19 cellular contexts compared by ENCODE assay signal in the genomic region with DNA sequence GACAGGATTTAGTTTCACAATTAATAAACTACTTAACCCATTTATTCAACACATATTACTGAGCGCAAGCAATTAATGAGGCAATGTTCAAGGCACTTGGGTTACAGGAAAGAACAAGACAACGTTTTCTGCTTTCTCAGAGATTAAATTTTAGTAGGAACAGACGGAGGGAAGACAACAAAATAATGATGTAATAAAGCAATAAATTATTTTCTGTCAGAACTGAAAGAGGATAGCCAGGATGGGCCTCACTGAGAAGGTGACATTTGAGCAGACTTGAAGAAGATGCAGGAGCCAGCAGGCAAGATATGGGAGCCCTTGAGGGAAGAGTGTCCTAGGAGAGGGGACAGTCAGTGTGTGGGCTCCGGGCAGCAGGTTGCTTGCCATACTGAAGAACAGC. TPM values are rescaled to one million over a fixed set of nuclear protein-coding genes. Genes with fewer than 3 reads are reported as not detected.
DNase-seq lines count a peak whose midpoint lies in the region; ATAC-seq and TF ChIP-seq lines count a peak whose summit lies in the region.
"Had no signal": no experiment of that assay in that cellular context is flagged by ENCODE, and none has a peak within 500 bp of the region (broad histone marks: within the 10 kb centered on the region; RNA-seq: fewer than 3 reads in every experiment).

No MANE protein-coding gene starts in this region.

- no peaks in the 10 kb centered on the region for H4K20me1 ChIP-seq in Karpas-422 (ENCODE audit: insufficient read depth, low read depth, low read length)
- H4K20me1 ChIP-seq: BLaER1 treated with 17β-estradiol and CSF1 and Interleukin-3, amounts not matched to agents 10 nM and 100 nM had no signal

- H3K9me2 ChIP-seq in Karpas-422 (replicated peaks; ENCODE audit: insufficient read depth, low read length) = no peaks in the 10 kb centered on the region

- H3K4me3 Mint-ChIP-seq in central memory CD8-positive, alpha-beta T cell = no peak overlapping the region
- H3K4me3 Mint-ChIP-seq: CD14-positive monocyte; CD4-positive, alpha-beta T cell had no signal

- no peaks in the 10 kb centered on the region for H3K27me3 ChIP-seq in Karpas-422 (ENCODE audit: low read length)
- H3K27me3 ChIP-seq: BE2C; BLaER1 treated with 17β-estradiol and CSF1 and Interleukin-3, amounts not matched to agents 10 nM and 100 nM had no signal

- H3K27ac ChIP-seq in HEK293 (ENCODE audit: extremely low read depth, low read depth, low read length) (no peak overlapping the region), Karpas-422 (ENCODE audit: low read length) (no peak overlapping the region)
- H3K27ac ChIP-seq: A549; BLaER1 treated with 17β-estradiol and CSF1 and Interleukin-3, amounts not matched to agents 10 nM and 100 nM had no signal

- H3K9me3 ChIP-seq in HEK293 (ENCODE audit: control insufficient read depth, insufficient read depth, low read depth, low read length) = no peaks in the 10 kb centered on the region
- H3K9me3 ChIP-seq in Karpas-422 (ENCODE audit: low read length) = no peaks in the 10 kb centered on the region
- H3K9me3 ChIP-seq: A549; BE2C; BLaER1 treated with 17β-estradiol and CSF1 and Interleukin-3, amounts not matched to agents 10 nM and 100 nM; HAP-1 had no signal

- DNase-seq in Karpas-422 (peak; percentile 19), DMS79 (lab: John Stamatoyannopoulos, UW) (no peak)
- DNase-seq in central memory CD8-positive, alpha-beta T cell (ENCODE audit: low spot score in 2 of 2) = no peak
- DNase-seq in activated CD4-positive, alpha-beta T cell treated with anti-CD3 and anti-CD28 coated beads, Interleukin-2, amount 50 U/mL, for 1 hour = no peak
- DNase-seq: 8988T; ACHN; AML-193; BE2C; CD4-positive, alpha-beta T cell; CD8-positive, alpha-beta memory T cell; DMS53; DND-41; GOT3 had no signal

- H3K79me2 ChIP-seq in Karpas-422 (ENCODE audit: low read length) = no peaks in the 10 kb centered on the region

- no peak overlapping the region for H3K4me3 ChIP-seq in HEK293 (ENCODE audit: low read depth, low read length)
- H3K4me3 ChIP-seq in Karpas-422 (ENCODE audit: low read length) = no peak overlapping the region
- H3K4me3 ChIP-seq: A549; BLaER1 treated with 17β-estradiol and CSF1 and Interleukin-3, amounts not matched to agents 10 nM and 100 nM; HAP-1 had no signal

- peak overlapping the region; percentile 32 for H3K27ac Mint-ChIP-seq in central memory CD8-positive, alpha-beta T cell (ENCODE audit: low read depth)
- H3K27ac Mint-ChIP-seq: CD14-positive monocyte; CD4-positive, alpha-beta T cell had no signal

- POLR2A ChIA-PET in HEK293 (lab: Yijun Ruan, JAX) = no interaction called here

- H3K4me1 ChIP-seq in HEK293 (ENCODE audit: control insufficient read depth, insufficient read depth, low read length) = no peaks in the 10 kb centered on the region
- no peaks in the 10 kb centered on the region for H3K4me1 ChIP-seq in Karpas-422 (ENCODE audit: low read length)
- H3K4me1 ChIP-seq: A549; BE2C; BLaER1 treated with 17β-estradiol and CSF1 and Interleukin-3, amounts not matched to agents 10 nM and 100 nM; HAP-1 had no signal

- H3K27me3 Mint-ChIP-seq in central memory CD8-positive, alpha-beta T cell = no peaks in the 10 kb centered on the region
- H3K27me3 Mint-ChIP-seq: CD4-positive, alpha-beta T cell; CD8-positive, alpha-beta memory T cell had no signal

- no peak overlapping the region for H2AFZ ChIP-seq in Karpas-422 (ENCODE audit: low read length)

- H3K9ac ChIP-seq in Karpas-422 (ENCODE audit: low read length) = no peak overlapping the region
- H3K9ac ChIP-seq: BLaER1 treated with 17β-estradiol and CSF1 and Interleukin-3, amounts not matched to agents 10 nM and 100 nM had no signal

- peaks cover 2% of the 10 kb centered on the region for H3K36me3 Mint-ChIP-seq in central memory CD8-positive, alpha-beta T cell (ENCODE audit: insufficient read depth)

- H3K4me1 Mint-ChIP-seq in central memory CD8-positive, alpha-beta T cell = no peaks in the 10 kb centered on the region
- H3K4me1 Mint-ChIP-seq: CD14-positive monocyte; CD8-positive, alpha-beta memory T cell had no signal

- H3K4me2 ChIP-seq in Karpas-422 (ENCODE audit: low read depth, low read length, poor library complexity, severe bottlenecking) = no peak overlapping the region
- H3K4me2 ChIP-seq: A549; BLaER1 treated with 17β-estradiol and CSF1 and Interleukin-3, amounts not matched to agents 10 nM and 100 nM had no signal

- TF ChIP-seq CTCF in HEK293 (tag by site-specific recombination; IDR thresholded peaks at IDR 0.05) = no peak

- ATAC-seq in central memory CD8-positive, alpha-beta T cell (replicated peaks; ENCODE audit: extremely low read depth, poor library complexity, severe bottlenecking) = no peak
- no peak for ATAC-seq in esophagus mucosa
- ATAC-seq: A549 had no signal

- H3K36me3 ChIP-seq in HEK293 (ENCODE audit: control insufficient read depth in 2 of 2, insufficient read depth in 1 of 2, low read length in 2 of 2) (peaks cover 0 to 3% of the 10 kb centered on the region in 2 experiments; a peak in 1 of 3 replicates), Karpas-422 (ENCODE audit: insufficient read depth, low read length) (no peaks in the 10 kb centered on the region)
- H3K36me3 ChIP-seq: BE2C had no signal

- CTCF ChIA-PET in HEK293 (lab: Yijun Ruan, JAX) = no interaction called here

- H3K9me3 Mint-ChIP-seq in central memory CD8-positive, alpha-beta T cell = no peaks in the 10 kb centered on the region
- H3K9me3 Mint-ChIP-seq: CD14-positive monocyte; CD4-positive, alpha-beta T cell; CD8-positive, alpha-beta memory T cell had no signal

TF ChIP-seq in HEK293, 187 proteins besides CTCF, POLR2A, EP300 and RAD21:
- TF ChIP-seq ZNF335 (tag by site-specific recombination; conservative IDR thresholded peaks at IDR 0.05) (0 out of 2 replicates have a peak, but pooled peaks have one; percentile 5), ZNF629 (tag by site-specific recombination; IDR thresholded peaks at IDR 0.05) (no peak), ZXDB (tag by site-specific recombination; IDR thresholded peaks at IDR 0.05) (no peak)
- TF ChIP-seq, protein P1, sequence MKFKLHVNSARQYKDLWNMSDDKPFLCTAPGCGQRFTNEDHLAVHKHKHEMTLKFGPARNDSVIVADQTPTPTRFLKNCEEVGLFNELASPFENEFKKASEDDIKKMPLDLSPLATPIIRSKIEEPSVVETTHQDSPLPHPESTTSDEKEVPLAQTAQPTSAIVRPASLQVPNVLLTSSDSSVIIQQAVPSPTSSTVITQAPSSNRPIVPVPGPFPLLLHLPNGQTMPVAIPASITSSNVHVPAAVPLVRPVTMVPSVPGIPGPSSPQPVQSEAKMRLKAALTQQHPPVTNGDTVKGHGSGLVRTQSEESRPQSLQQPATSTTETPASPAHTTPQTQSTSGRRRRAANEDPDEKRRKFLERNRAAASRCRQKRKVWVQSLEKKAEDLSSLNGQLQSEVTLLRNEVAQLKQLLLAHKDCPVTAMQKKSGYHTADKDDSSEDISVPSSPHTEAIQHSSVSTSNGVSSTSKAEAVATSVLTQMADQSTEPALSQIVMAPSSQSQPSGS (tag by site-specific recombination; IDR thresholded peaks at IDR 0.05; ENCODE audit: low read depth) = no peak

RNA-seq across cellular contexts. Expression of a gene that starts 11.3 kb away (rescaled TPM):
- total RNA-seq in Karpas-422 (2014; rRNA removed; shearing (Covaris generic); ENCODE audit: low replicate concordance) = 726 and 1,593 TPM in 2 replicates
- total RNA-seq in esophagus mucosa = 1,667 TPM

RNA-seq across cellular contexts. Expression of a gene that starts 31.0 kb away (rescaled TPM):
- 13.1 and 13.3 TPM in 2 replicates for total RNA-seq in Karpas-422 (2014; rRNA removed; shearing (Covaris generic); ENCODE audit: low replicate concordance)
- 3.6 TPM for total RNA-seq in esophagus mucosa

RNA-seq across cellular contexts. Expression of a gene that starts 58.9 kb away (rescaled TPM):
- not detected in 2 replicates for total RNA-seq in Karpas-422 (2014; rRNA removed; shearing (Covaris generic); ENCODE audit: low replicate concordance)
- total RNA-seq in esophagus mucosa = 9.2 TPM
- total RNA-seq: CD4-positive, alpha-beta T cell; CD8-positive, alpha-beta memory T cell had no signal

RNA-seq across cellular contexts. Expression of a gene that starts 60.0 kb away (rescaled TPM):
- total RNA-seq in Karpas-422 (2014; rRNA removed; shearing (Covaris generic); ENCODE audit: low replicate concordance) = 2.6 and 3.1 TPM in 2 replicates
- total RNA-seq in esophagus mucosa = 0.56 TPM

Comparison
In these comparisons a context has a peak if more than half of its experiments do, and no peak if none do; other contexts are left out.
1. RNA of a gene that starts 58.9 kb away (total RNA-seq): 9.2 TPM in esophagus mucosa (single experiment); not detected in Karpas-422; every median in the first group is over 10 times any median in the second.